Comparison of ENCODE assay signal across 11 cellular contexts in genomic region chr7:141232286-141233051, GRCh38.
"Had no signal": no experiment of that assay in that cellular context is flagged by ENCODE, and none has a peak within 500 bp of the region (broad histone marks: within the 10 kb centered on the region; RNA-seq: fewer than 3 reads in every experiment).

No MANE protein-coding gene starts in this region.

- H3K27ac Mint-ChIP-seq: H9, HFFc6, IgD-negative memory B cell had no signal

- H3K4me3 Mint-ChIP-seq: H9, HFFc6 had no signal

- H3K4me3 ChIP-seq: GM23248 had no signal

- H3K9me3 Mint-ChIP-seq: H9, HFFc6 had no signal

- H3K4me2 ChIP-seq: KMS-11 had no signal

- H3K9ac ChIP-seq: GM23248, KMS-11 had no signal

- FAIRE-seq: H54, HepG2 had no signal

- H3K4me1 Mint-ChIP-seq: IgD-negative memory B cell had no signal

- H3K27ac ChIP-seq: GM23248, HL-60, KMS-11 had no signal

- H2AFZ ChIP-seq: GM23248 had no signal

- DNase-seq: GM23248, GOT3, H9, HCEC 1CT, HFFc6, KBM-7 had no signal

- H3K36me3 Mint-ChIP-seq: IgD-negative memory B cell had no signal
